21 cellular contexts compared by ENCODE assay signal in genomic region chr2:88721268-88721667, GRCh38. TPM values are rescaled to one million over a fixed set of nuclear protein-coding genes. Genes with fewer than 3 reads are reported as not detected.
DNase-seq lines count a peak whose midpoint lies in the region; ATAC-seq, FAIRE-seq and TF ChIP-seq lines count a peak whose summit lies in the region.
"Had no signal": no experiment of that assay in that cellular context is flagged by ENCODE, and none has a peak within 500 bp of the region (broad histone marks: within the 10 kb centered on the region; RNA-seq: fewer than 3 reads in every experiment).

No MANE protein-coding gene starts in this region.

- no peak overlapping the region for H3K4me3 Mint-ChIP-seq in WTC11
- H3K4me3 Mint-ChIP-seq: B cell; CD4-positive, CD25-positive, alpha-beta regulatory T cell; CD8-positive, alpha-beta T cell; GM23338; H9 had no signal

- peaks cover 16% of the 10 kb centered on the region for H3K4me1 Mint-ChIP-seq in WTC11
- H3K4me1 Mint-ChIP-seq: B cell had no signal

- H3K4me3 ChIP-seq in small intestine (ENCODE audit: low read depth in 1 of 2, low read length in 2 of 2), result no peak overlapping the region
- H3K4me3 ChIP-seq: BLaER1, GM23338 had no signal

- no peak overlapping the region for H3K27ac ChIP-seq in small intestine (ENCODE audit: low read depth in 1 of 2, low read length in 1 of 2)
- H3K27ac ChIP-seq: BLaER1, C4-2B had no signal

- no peak for TF ChIP-seq CTCF in WTC11 (IDR thresholded peaks at IDR 0.05)

- POLR2A ChIA-PET in WTC11 (lab: Charles Lee), result no interaction called here

- H3K27ac Mint-ChIP-seq in WTC11, result no peak overlapping the region
- H3K27ac Mint-ChIP-seq: B cell; CD4-positive, CD25-positive, alpha-beta regulatory T cell; CD8-positive, alpha-beta T cell; GM23338; H9 had no signal

- FAIRE-seq in G401.6 (lab: Jason Lieb, UNC) (peak; percentile 90), frontal cortex (lab: Jason Lieb, UNC) (peak; percentile 83), small intestine (lab: Jason Lieb, UNC) (peak; percentile 67)
- FAIRE-seq: GM12891, GM18507 had no signal

- H3K27me3 ChIP-seq in small intestine (ENCODE audit: control insufficient read depth in 2 of 2, insufficient read depth in 2 of 2, low read length in 2 of 2), result no peaks in the 10 kb centered on the region
- H3K27me3 ChIP-seq: BLaER1 had no signal

- CTCF ChIA-PET in WTC11 (lab: Charles Lee), result interaction anchor here (0.6 kb wide), 1 partner anchor 264 kb away, joined by 4 read pairs; no protein-coding TSS in a partner anchor

- H3K9me3 Mint-ChIP-seq in WTC11, result peaks cover 56% of the 10 kb centered on the region

- peaks cover 65% of the 10 kb centered on the region for H3K36me3 Mint-ChIP-seq in WTC11

- DNase-seq in WTC11 (ENCODE audit: low spot score), result no peak
- DNase-seq in frontal cortex (ENCODE audit: low spot score in 2 of 2), result no peak
- DNase-seq in small intestine, result no peak
- no peak for DNase-seq in NCI-H2196 treated with DMSO at 0.1 percent for 48 hours (lab: John Stamatoyannopoulos, UW; ENCODE audit: unreplicated experiment)
- no peak for DNase-seq in NCI-H1092 (lab: John Stamatoyannopoulos, UW)
- DNase-seq: Caco-2; CD4-positive, CD25-positive, alpha-beta regulatory T cell; CD8-positive, alpha-beta T cell; DMS153; DND-41; GF-D8; H9 had no signal

- no peaks in the 10 kb centered on the region for H3K36me3 ChIP-seq in small intestine (ENCODE audit: control insufficient read depth in 2 of 2, insufficient read depth in 2 of 2, low read length in 2 of 2)

- no peaks in the 10 kb centered on the region for H3K9me3 ChIP-seq in small intestine (ENCODE audit: control insufficient read depth, low read depth)
- H3K9me3 ChIP-seq: Caco-2 had no signal

- WGBS in small intestine, 3 donors, result 92 to 97% (median 96%) methylated on average over 2 of the region's 2 CpGs

- H3K4me1 ChIP-seq in small intestine (ENCODE audit: control insufficient read depth in 2 of 2, insufficient read depth in 1 of 2, low read depth in 1 of 2, low read length in 1 of 2), result no peaks in the 10 kb centered on the region
- H3K4me1 ChIP-seq: BLaER1 had no signal

- ATAC-seq in WTC11 (no peak), HG02885 (IDR thresholded peaks at IDR 0.05; ENCODE audit: poor library complexity, unreplicated experiment) (no peak)
- ATAC-seq: CD8-positive, alpha-beta T cell; GM23338; HCT116 had no signal

- no peaks in the 10 kb centered on the region for H3K27me3 Mint-ChIP-seq in WTC11 (ENCODE audit: low read depth)
- H3K27me3 Mint-ChIP-seq: B cell; CD4-positive, CD25-positive, alpha-beta regulatory T cell had no signal

TF ChIP-seq in WTC11, 78 proteins besides CTCF, POLR2A, EP300 and RAD21:
- TF ChIP-seq ZNF416 (CRISPR knock-in tag; IDR thresholded peaks at IDR 0.05) (no peak), HMGA2 (CRISPR knock-in tag; IDR thresholded peaks at IDR 0.05) (peak; percentile 93; the same call in 1 of the 2 replicates)

RNA-seq across cellular contexts. Expression of gene RPIA, which starts 29.8 kb away (rescaled TPM):
- total RNA-seq in WTC11 (2021) (21.8 to 23.4 TPM (median 23.4 TPM) in 3 replicates), frontal cortex (10.2 TPM)
- polyA plus RNA-seq in small intestine, result 10 to 100 TPM; 14.5 to 53.7 (median 16.2) TPM
